Comparison of ENCODE assay signal across 1 cellular context in the genomic region with DNA sequence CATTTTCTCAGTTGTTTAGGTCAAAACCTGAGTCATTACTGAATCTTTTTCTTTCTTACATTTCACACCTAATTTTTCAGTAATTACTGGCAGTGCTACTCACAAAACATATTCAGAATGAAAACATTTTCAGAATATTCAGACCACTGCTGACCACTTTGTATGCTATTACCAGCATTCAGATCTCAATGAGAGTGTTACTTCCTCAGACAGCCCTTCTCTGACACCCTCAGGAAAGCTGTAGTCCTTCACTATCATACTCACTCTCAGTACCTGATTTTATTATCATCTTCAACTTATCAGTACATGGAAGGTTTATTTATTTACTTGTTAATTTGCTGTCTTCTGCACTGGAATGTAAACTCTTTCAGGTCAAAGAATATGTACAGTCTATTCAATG.
TF ChIP-seq lines count a peak whose summit lies in the region.

No MANE protein-coding gene starts in this region.

TF ChIP-seq in GM23338, 12 proteins besides CTCF, POLR2A, EP300 and RAD21 (continued from another document):
- TF ChIP-seq, protein P1, sequence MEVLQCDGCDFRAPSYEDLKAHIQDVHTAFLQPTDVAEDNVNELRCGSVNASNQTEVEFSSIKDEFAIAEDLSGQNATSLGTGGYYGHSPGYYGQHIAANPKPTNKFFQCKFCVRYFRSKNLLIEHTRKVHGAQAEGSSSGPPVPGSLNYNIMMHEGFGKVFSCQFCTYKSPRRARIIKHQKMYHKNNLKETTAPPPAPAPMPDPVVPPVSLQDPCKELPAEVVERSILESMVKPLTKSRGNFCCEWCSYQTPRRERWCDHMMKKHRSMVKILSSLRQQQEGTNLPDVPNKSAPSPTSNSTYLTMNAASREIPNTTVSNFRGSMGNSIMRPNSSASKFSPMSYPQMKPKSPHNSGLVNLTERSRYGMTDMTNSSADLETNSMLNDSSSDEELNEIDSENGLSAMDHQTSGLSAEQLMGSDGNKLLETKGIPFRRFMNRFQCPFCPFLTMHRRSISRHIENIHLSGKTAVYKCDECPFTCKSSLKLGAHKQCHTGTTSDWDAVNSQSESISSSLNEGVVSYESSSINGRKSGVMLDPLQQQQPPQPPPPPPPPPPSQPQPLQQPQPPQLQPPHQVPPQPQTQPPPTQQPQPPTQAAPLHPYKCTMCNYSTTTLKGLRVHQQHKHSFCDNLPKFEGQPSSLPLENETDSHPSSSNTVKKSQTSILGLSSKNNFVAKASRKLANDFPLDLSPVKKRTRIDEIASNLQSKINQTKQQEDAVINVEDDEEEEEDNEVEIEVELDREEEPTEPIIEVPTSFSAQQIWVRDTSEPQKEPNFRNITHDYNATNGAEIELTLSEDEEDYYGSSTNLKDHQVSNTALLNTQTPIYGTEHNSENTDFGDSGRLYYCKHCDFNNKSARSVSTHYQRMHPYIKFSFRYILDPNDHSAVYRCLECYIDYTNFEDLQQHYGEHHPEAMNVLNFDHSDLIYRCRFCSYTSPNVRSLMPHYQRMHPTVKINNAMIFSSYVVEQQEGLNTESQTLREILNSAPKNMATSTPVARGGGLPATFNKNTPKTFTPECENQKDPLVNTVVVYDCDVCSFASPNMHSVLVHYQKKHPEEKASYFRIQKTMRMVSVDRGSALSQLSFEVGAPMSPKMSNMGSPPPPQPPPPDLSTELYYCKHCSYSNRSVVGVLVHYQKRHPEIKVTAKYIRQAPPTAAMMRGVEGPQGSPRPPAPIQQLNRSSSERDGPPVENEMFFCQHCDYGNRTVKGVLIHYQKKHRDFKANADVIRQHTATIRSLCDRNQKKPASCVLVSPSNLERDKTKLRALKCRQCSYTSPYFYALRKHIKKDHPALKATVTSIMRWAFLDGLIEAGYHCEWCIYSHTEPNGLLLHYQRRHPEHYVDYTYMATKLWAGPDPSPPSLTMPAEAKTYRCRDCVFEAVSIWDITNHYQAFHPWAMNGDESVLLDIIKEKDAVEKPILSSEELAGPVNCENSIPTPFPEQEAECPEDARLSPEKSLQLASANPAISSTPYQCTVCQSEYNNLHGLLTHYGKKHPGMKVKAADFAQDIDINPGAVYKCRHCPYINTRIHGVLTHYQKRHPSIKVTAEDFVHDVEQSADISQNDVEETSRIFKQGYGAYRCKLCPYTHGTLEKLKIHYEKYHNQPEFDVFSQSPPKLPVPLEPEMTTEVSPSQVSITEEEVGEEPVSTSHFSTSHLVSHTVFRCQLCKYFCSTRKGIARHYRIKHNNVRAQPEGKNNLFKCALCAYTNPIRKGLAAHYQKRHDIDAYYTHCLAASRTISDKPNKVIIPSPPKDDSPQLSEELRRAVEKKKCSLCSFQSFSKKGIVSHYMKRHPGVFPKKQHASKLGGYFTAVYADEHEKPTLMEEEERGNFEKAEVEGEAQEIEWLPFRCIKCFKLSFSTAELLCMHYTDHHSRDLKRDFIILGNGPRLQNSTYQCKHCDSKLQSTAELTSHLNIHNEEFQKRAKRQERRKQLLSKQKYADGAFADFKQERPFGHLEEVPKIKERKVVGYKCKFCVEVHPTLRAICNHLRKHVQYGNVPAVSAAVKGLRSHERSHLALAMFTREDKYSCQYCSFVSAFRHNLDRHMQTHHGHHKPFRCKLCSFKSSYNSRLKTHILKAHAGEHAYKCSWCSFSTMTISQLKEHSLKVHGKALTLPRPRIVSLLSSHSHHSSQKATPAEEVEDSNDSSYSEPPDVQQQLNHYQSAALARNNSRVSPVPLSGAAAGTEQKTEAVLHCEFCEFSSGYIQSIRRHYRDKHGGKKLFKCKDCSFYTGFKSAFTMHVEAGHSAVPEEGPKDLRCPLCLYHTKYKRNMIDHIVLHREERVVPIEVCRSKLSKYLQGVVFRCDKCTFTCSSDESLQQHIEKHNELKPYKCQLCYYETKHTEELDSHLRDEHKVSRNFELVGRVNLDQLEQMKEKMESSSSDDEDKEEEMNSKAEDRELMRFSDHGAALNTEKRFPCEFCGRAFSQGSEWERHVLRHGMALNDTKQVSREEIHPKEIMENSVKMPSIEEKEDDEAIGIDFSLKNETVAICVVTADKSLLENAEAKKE (CRISPR knock-in tag; IDR thresholded peaks at IDR 0.05) = no peak
- TF ChIP-seq, protein P2, sequence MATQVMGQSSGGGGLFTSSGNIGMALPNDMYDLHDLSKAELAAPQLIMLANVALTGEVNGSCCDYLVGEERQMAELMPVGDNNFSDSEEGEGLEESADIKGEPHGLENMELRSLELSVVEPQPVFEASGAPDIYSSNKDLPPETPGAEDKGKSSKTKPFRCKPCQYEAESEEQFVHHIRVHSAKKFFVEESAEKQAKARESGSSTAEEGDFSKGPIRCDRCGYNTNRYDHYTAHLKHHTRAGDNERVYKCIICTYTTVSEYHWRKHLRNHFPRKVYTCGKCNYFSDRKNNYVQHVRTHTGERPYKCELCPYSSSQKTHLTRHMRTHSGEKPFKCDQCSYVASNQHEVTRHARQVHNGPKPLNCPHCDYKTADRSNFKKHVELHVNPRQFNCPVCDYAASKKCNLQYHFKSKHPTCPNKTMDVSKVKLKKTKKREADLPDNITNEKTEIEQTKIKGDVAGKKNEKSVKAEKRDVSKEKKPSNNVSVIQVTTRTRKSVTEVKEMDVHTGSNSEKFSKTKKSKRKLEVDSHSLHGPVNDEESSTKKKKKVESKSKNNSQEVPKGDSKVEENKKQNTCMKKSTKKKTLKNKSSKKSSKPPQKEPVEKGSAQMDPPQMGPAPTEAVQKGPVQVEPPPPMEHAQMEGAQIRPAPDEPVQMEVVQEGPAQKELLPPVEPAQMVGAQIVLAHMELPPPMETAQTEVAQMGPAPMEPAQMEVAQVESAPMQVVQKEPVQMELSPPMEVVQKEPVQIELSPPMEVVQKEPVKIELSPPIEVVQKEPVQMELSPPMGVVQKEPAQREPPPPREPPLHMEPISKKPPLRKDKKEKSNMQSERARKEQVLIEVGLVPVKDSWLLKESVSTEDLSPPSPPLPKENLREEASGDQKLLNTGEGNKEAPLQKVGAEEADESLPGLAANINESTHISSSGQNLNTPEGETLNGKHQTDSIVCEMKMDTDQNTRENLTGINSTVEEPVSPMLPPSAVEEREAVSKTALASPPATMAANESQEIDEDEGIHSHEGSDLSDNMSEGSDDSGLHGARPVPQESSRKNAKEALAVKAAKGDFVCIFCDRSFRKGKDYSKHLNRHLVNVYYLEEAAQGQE (IDR thresholded peaks at IDR 0.05; ENCODE audit: unreplicated experiment) = no peak
- TF ChIP-seq CREB1 (CRISPR knock-in tag; IDR thresholded peaks at IDR 0.05; ENCODE audit: low read depth) = no peak
- TF ChIP-seq ZNF114 (CRISPR knock-in tag; IDR thresholded peaks at IDR 0.05) = no peak
- no peak for TF ChIP-seq ZNF331 (CRISPR knock-in tag; IDR thresholded peaks at IDR 0.05; ENCODE audit: low read depth)
- TF ChIP-seq NANOG (IDR thresholded peaks at IDR 0.05; ENCODE audit: borderline replicate concordance) = no peak
- no peak for TF ChIP-seq JUNB (IDR thresholded peaks at IDR 0.05; ENCODE audit: unreplicated experiment)
- no peak for TF ChIP-seq EZH2 (IDR thresholded peaks at IDR 0.05; ENCODE audit: low read depth, unreplicated experiment)
TF ChIP-seq in GM23338: peak in this region for 0.
